Comparison of ENCODE assay signal across 8 cellular contexts in genomic region chr19:49581007-49581508, GRCh38. TPM values are rescaled to one million over a fixed set of nuclear protein-coding genes. Genes with fewer than 3 reads are reported as not detected.
DNase-seq lines count a peak whose midpoint lies in the region; ATAC-seq, FAIRE-seq and TF ChIP-seq lines count a peak whose summit lies in the region.

TSS of gene PRRG2 (plus strand) at chr19:49581316. CDS start at chr19:49583220, 1,904 bp downstream.

- peak within 1 kb of the TSS; percentile 3 for H4K8ac ChIP-seq in mesendoderm (ENCODE audit: low read depth, low read length)

- peak; percentile 69 for DNase-seq in mammary epithelial cell
- peak; percentile 49 for DNase-seq in mesendoderm
- DNase-seq in cortex of kidney (lab: John Stamatoyannopoulos, UW) = no peak
- no peak for DNase-seq in GM12892 (ENCODE audit: insufficient read length)
- no peak for DNase-seq in NCI-H187 (lab: John Stamatoyannopoulos, UW)

- dilution Hi-C loops in mammary epithelial cell (cut with HindIII; ENCODE audit: low sequenced_read_pairs) = no loop called here

- H3K23ac ChIP-seq in mesendoderm (ENCODE audit: low read length) = no peak within 1 kb of the TSS

- H3K79me1 ChIP-seq in mesendoderm (ENCODE audit: low read length) = peaks cover 3% of the 10 kb centered on the region

- CTCF ChIA-PET in mammary epithelial cell (lab: Charles Lee; ENCODE audit: low non-redundant PET) = interaction anchor here (0.5 kb wide), 2 partner anchors 11 to 26 kb away, joined by 3 to 5 read pairs; no protein-coding TSS in a partner anchor

- no peak for TF ChIP-seq CTCF in 22Rv1 (IDR thresholded peaks at IDR 0.05)
- no peak for TF ChIP-seq CTCF in mammary epithelial cell (conservative IDR thresholded peaks at IDR 0.05 in 1 of 2, IDR thresholded peaks at IDR 0.05 in 1 of 2; ENCODE audit: extremely low read depth in 1 of 2, insufficient read depth in 1 of 2, low read depth in 1 of 2, low read length in 2 of 2)

- peak within 1 kb of the TSS; percentile 87 for H2AFZ ChIP-seq in mammary epithelial cell (ENCODE audit: low read depth, low read length)

- no peak within 1 kb of the TSS for H2BK120ac ChIP-seq in mesendoderm (ENCODE audit: low read depth, low read length)

- peak within 1 kb of the TSS; percentile 87 for H3K9ac ChIP-seq in HUES64 (ENCODE audit: low read depth, low read length)
- peak within 1 kb of the TSS; percentile 90 for H3K9ac ChIP-seq in mammary epithelial cell (ENCODE audit: insufficient read depth, low read length)
- H3K9ac ChIP-seq in mesendoderm (ENCODE audit: low read length) = peak within 1 kb of the TSS; percentile 80

- H3K9me3 ChIP-seq in HUES64 (ENCODE audit: insufficient read depth, low read depth, low read length) = no peaks in the 10 kb centered on the region
- no peaks in the 10 kb centered on the region for H3K9me3 ChIP-seq in mammary epithelial cell (replicated peaks; ENCODE audit: insufficient read depth, low read length)

- intact Hi-C loops in mammary epithelial cell (cut with micrococcal nuclease) = no loop called here

- H3K36me3 ChIP-seq in HUES64 (ENCODE audit: insufficient read depth, low read length) (peaks cover 6% of the 10 kb centered on the region; the same call in 1 of the 2 replicates), mammary epithelial cell (ENCODE audit: insufficient read depth, low read length) (no peaks in the 10 kb centered on the region), mesendoderm (ENCODE audit: control insufficient read depth, insufficient read depth, low read length) (no peaks in the 10 kb centered on the region)

- 71% methylated on average over 15 of the region's 15 CpGs for WGBS in HUES64
- 0% methylated on average over 11 of the region's 15 CpGs for WGBS in mammary epithelial cell (ENCODE audit: low coverage, missing lambda C conversion rate)
- no CpG with 5 or more reads among the region's 15 CpGs for WGBS in mesendoderm (ENCODE audit: extremely low coverage, insufficient coverage, low lambda C conversion rate)

- no peak within 1 kb of the TSS for H2AK5ac ChIP-seq in mesendoderm (ENCODE audit: low read length)

- H3K27ac ChIP-seq in 22Rv1 = peak within 1 kb of the TSS; percentile 62
- H3K27ac ChIP-seq in HUES64 (ENCODE audit: low read depth, low read length) = no peak within 1 kb of the TSS; the same call in 1 of the 2 replicates
- peak within 1 kb of the TSS; percentile 58 for H3K27ac ChIP-seq in mammary epithelial cell (ENCODE audit: insufficient read depth, low read depth, low read length)
- no peak within 1 kb of the TSS for H3K27ac ChIP-seq in mesendoderm (ENCODE audit: low read depth, low read length)

- H3K4ac ChIP-seq in mesendoderm (ENCODE audit: low read depth, low read length) = no peak within 1 kb of the TSS

- in situ Hi-C loops in mammary epithelial cell (cut with MboI; ENCODE audit: low sequenced_read_pairs in 2 of 2) = no loop called here

- H3K27me3 ChIP-seq in HUES64 (ENCODE audit: insufficient read depth, low read length) (no peaks in the 10 kb centered on the region), mammary epithelial cell (ENCODE audit: insufficient read depth, low read length) (no peaks in the 10 kb centered on the region), mesendoderm (ENCODE audit: insufficient read depth, low read length, poor library complexity) (no peaks in the 10 kb centered on the region)

- no peak for TF ChIP-seq POLR2A in GM12892 (IDR thresholded peaks at IDR 0.05; ENCODE audit: low read depth, low read length)

- no peak within 1 kb of the TSS for H2BK15ac ChIP-seq in mesendoderm (replicated peaks; ENCODE audit: low read depth)

- peak within 1 kb of the TSS; percentile 45 for H3K18ac ChIP-seq in mesendoderm (ENCODE audit: low read length)

- H3K4me2 ChIP-seq in mammary epithelial cell (ENCODE audit: insufficient read depth, low read depth, low read length) = peak within 1 kb of the TSS; percentile 90
- peak within 1 kb of the TSS; percentile 89 for H3K4me2 ChIP-seq in mesendoderm (ENCODE audit: low read length)

- peak within 1 kb of the TSS; percentile 89 for H3K56ac ChIP-seq in mesendoderm (ENCODE audit: low read length)

- H3K4me3 ChIP-seq in HUES64 (ENCODE audit: low read length) (peak within 1 kb of the TSS; percentile 90), mammary epithelial cell (replicated peaks in 1 of 3; ENCODE audit: insufficient read depth in 1 of 3, low read depth in 2 of 3, low read length in 3 of 3) (peak within 1 kb of the TSS; percentile 65 to 94 (median 81)), mesendoderm (ENCODE audit: low read length) (peak within 1 kb of the TSS; percentile 63)

- H3K79me2 ChIP-seq in mammary epithelial cell (ENCODE audit: insufficient read depth, low read length) (peaks cover 35% of the 10 kb centered on the region), mesendoderm (ENCODE audit: control insufficient read depth, insufficient read depth, low read length) (peaks cover 12% of the 10 kb centered on the region)

- no TSS peak for BruUV-seq in mammary epithelial cell (replicated peaks; lab: Mats Ljungman, UMichigan)

- no peak for ATAC-seq in GM18511 (IDR thresholded peaks at IDR 0.05; ENCODE audit: unreplicated experiment)

- H4K5ac ChIP-seq in mesendoderm (ENCODE audit: low read length) = peak within 1 kb of the TSS; percentile 22

- no peaks in the 10 kb centered on the region for H4K20me1 ChIP-seq in mammary epithelial cell (ENCODE audit: insufficient read depth, low read length)

- H3K4me1 ChIP-seq in HUES64 (ENCODE audit: insufficient read depth, low read length) (peaks cover 16% of the 10 kb centered on the region), mammary epithelial cell (ENCODE audit: insufficient read depth, low read length) (peaks cover 20% of the 10 kb centered on the region), mesendoderm (ENCODE audit: control insufficient read depth, low read depth, low read length) (peaks cover 2% of the 10 kb centered on the region)

- H2BK5ac ChIP-seq in mesendoderm (ENCODE audit: low read length) = no peak within 1 kb of the TSS

- FAIRE-seq in GM12892 (lab: Jason Lieb, UNC) = no peak

RNA-seq across cellular contexts. Expression of gene PRRG2, which starts in this region (rescaled TPM):
- 1.8 TPM for polyA plus RNA-seq in HUES64 (2013, experiment 1 of 2)
- polyA plus RNA-seq in HUES64 (2013, experiment 2 of 2) = 1.5 TPM
- 10 to 100 TPM; 14.3 to 14.7 TPM for total RNA-seq in mammary epithelial cell
- 7.0 TPM for polyA plus RNA-seq in mammary epithelial cell
- not detected for polyA minus RNA-seq in mammary epithelial cell
- polyA plus RNA-seq in mesendoderm (2013, experiment 1 of 2) = 2.1 TPM
- polyA plus RNA-seq in mesendoderm (2013, experiment 2 of 2) = 2.8 TPM
- polyA plus RNA-seq in GM12892 (2012; ENCODE audit: missing spikeins) = 0.47 TPM

Comparison
In these comparisons a context has a peak if more than half of its experiments do, and no peak if none do; other contexts are left out.
1. H3K27ac ChIP-seq: peak in 22Rv1 (single experiment) and mammary epithelial cell (single experiment); none in HUES64 (single experiment) and mesendoderm (single experiment).
2. DNase-seq: peak in mammary epithelial cell (single experiment) and mesendoderm (single experiment); none in cortex of kidney (single experiment), GM12892 (single experiment) and NCI-H187 (0 of 2).
3. Peak in every context shown above with its lines, with median percentiles within 50 percentile points of each other: H3K4me3 ChIP-seq and H3K9ac ChIP-seq.